8 cellular contexts compared by ENCODE assay signal in genomic region chr14:81533536-81534343, GRCh38. TPM values are rescaled to one million over a fixed set of nuclear protein-coding genes. Genes with fewer than 3 reads are reported as not detected.
DNase-seq lines count a peak whose midpoint lies in the region; ATAC-seq and TF ChIP-seq lines count a peak whose summit lies in the region.

Gene SEL1L (minus strand): TSS chr14:81533853. CDS start chr14:81533744, 109 bp downstream.

- peak within 1 kb of the TSS; percentile 76 for H3K4me2 ChIP-seq in parathyroid adenoma (ENCODE audit: low read length)

- H2AFZ ChIP-seq in parathyroid adenoma = peak within 1 kb of the TSS; percentile 80

- H3K27me3 ChIP-seq in adipocyte (replicated peaks; ENCODE audit: control insufficient read depth, insufficient read depth, low read length) = no peaks in the 10 kb centered on the region
- no peaks in the 10 kb centered on the region for H3K27me3 ChIP-seq in cardiac muscle cell
- no peaks in the 10 kb centered on the region for H3K27me3 ChIP-seq in parathyroid adenoma (ENCODE audit: control insufficient read depth, insufficient read depth, low read length)
- no peaks in the 10 kb centered on the region for H3K27me3 ChIP-seq in tibial nerve

- WGBS in tibial nerve, 2 donors = 1% methylated on average over 33 to 37 of the region's 50 CpGs

- H3K9me3 ChIP-seq in adipocyte (ENCODE audit: control insufficient read depth, low read length) (no peaks in the 10 kb centered on the region), cardiac muscle cell (ENCODE audit: low read depth) (no peaks in the 10 kb centered on the region), parathyroid adenoma (ENCODE audit: control insufficient read depth, low read length) (no peaks in the 10 kb centered on the region), tibial nerve (peaks cover 0 to 4% (median 0%) of the 10 kb centered on the region in 4 donors)

- peak; percentile 98 for DNase-seq in NCI-H1436 (lab: John Stamatoyannopoulos, UW)
- peak; percentile 98 for DNase-seq in T follicular helper cell (ENCODE audit: low read depth)
- peak; percentile 100 for DNase-seq in adipocyte (ENCODE audit: low read depth)
- peak; percentile 99 to 100 for DNase-seq in cardiac muscle cell (ENCODE audit: low read depth in 1 of 2, low spot score in 1 of 2)
- DNase-seq in tibial nerve (ENCODE audit: low spot score in 2 of 2) = peak; percentile 99 to 100

- H3K9ac ChIP-seq in adipocyte (ENCODE audit: low read length) (peak within 1 kb of the TSS; percentile 95), parathyroid adenoma (peak within 1 kb of the TSS; percentile 40)

- TF ChIP-seq POLR2A in tibial nerve (IDR thresholded peaks at IDR 0.05) = peak; percentile 42 to 78

- H3K36me3 ChIP-seq in adipocyte (ENCODE audit: control insufficient read depth, insufficient read depth, low read length, severe bottlenecking) = no peaks in the 10 kb centered on the region
- no peaks in the 10 kb centered on the region for H3K36me3 ChIP-seq in cardiac muscle cell
- H3K36me3 ChIP-seq in parathyroid adenoma (ENCODE audit: control insufficient read depth, insufficient read depth, low read length) = no peaks in the 10 kb centered on the region
- no peaks in the 10 kb centered on the region for H3K36me3 ChIP-seq in tibial nerve

- peak within 1 kb of the TSS; percentile 24 for H3K27ac ChIP-seq in cardiac muscle cell
- peak within 1 kb of the TSS; percentile 17 for H3K27ac ChIP-seq in parathyroid adenoma
- H3K27ac ChIP-seq in tibial nerve = peak within 1 kb of the TSS; percentile 43 to 86 (median 78)

- peak; percentile 74 to 87 for TF ChIP-seq EP300 in tibial nerve (IDR thresholded peaks at IDR 0.05)

- peak within 1 kb of the TSS; percentile 85 for H3K4me3 ChIP-seq in GM12875 (ENCODE audit: low read depth, low read length)
- peak within 1 kb of the TSS; percentile 98 for H3K4me3 ChIP-seq in adipocyte (ENCODE audit: low read length)
- H3K4me3 ChIP-seq in cardiac muscle cell = peak within 1 kb of the TSS; percentile 78
- H3K4me3 ChIP-seq in parathyroid adenoma (ENCODE audit: low read depth, low read length) = peak within 1 kb of the TSS; percentile 76
- H3K4me3 ChIP-seq in tibial nerve = peak within 1 kb of the TSS; percentile 79 to 95 (median 84)

- H3K4me1 ChIP-seq in adipocyte (ENCODE audit: control insufficient read depth, insufficient read depth, low read length) (peaks cover 45% of the 10 kb centered on the region), cardiac muscle cell (ENCODE audit: low read depth) (peaks cover 9% of the 10 kb centered on the region), parathyroid adenoma (peaks cover 12% of the 10 kb centered on the region), tibial nerve (peaks cover 0 to 63% (median 24%) of the 10 kb centered on the region in 4 donors)

- TF ChIP-seq CTCF in GM12875 (IDR thresholded peaks at IDR 0.05; ENCODE audit: borderline replicate concordance, insufficient read depth, low read depth, low read length) (no peak), cardiac muscle cell (IDR thresholded peaks at IDR 0.05; ENCODE audit: low read depth, low read length) (no peak), parathyroid adenoma (IDR thresholded peaks at IDR 0.05) (no peak), tibial nerve (IDR thresholded peaks at IDR 0.05) (peak in 2 of 5 experiments; percentile 23 to 48)

- peaks cover 28% of the 10 kb centered on the region for H3K79me2 ChIP-seq in parathyroid adenoma

- peak; percentile 95 for ATAC-seq in HG02798 (IDR thresholded peaks at IDR 0.05; ENCODE audit: poor library complexity, unreplicated experiment)

RNA-seq across cellular contexts. Expression of gene SEL1L, which starts in this region (rescaled TPM):
- 37.7 and 65.7 TPM in 2 replicates for total RNA-seq in cardiac muscle cell
- 21.3 and 21.9 TPM in 2 replicates for polyA plus RNA-seq in cardiac muscle cell
- 10 to 100 TPM; 35.2 to 42.2 (median 40.1) TPM for total RNA-seq in tibial nerve

Comparison
In these comparisons a context has a peak if more than half of its experiments do, and no peak if none do; other contexts are left out.
1. Peak in every context shown above with its lines: DNase-seq, ATAC-seq, H3K4me3 ChIP-seq and H3K27ac ChIP-seq.
2. H3K27ac ChIP-seq: peak in every context shown above with its lines; median percentile 78 in tibial nerve; 24 in cardiac muscle cell; 17 in parathyroid adenoma.